In genomic region chr11:59754494-59754858, GRCh38 we compare ENCODE assay signal across 8 cellular contexts. TPM values are rescaled to one million over a fixed set of nuclear protein-coding genes. Genes with fewer than 3 reads are reported as not detected.
DNase-seq lines count a peak whose midpoint lies in the region; ATAC-seq and TF ChIP-seq lines count a peak whose summit lies in the region.

No MANE protein-coding gene starts in this region.

- peak; percentile 53 for DNase-seq in activated CD4-positive, alpha-beta T cell treated with anti-CD3 and anti-CD28 coated beads for 36 hours
- no peak for DNase-seq in activated CD4-positive, alpha-beta T cell treated with anti-CD3 and anti-CD28 coated beads, Interleukin-2, amount 50 U/mL, for 1 hour
- DNase-seq in SW480 (ENCODE audit: low spot score) (peak; percentile 36), colonic mucosa (peak; percentile 37), uterus (peak in 1 of 2 donors; percentile 21), AG08395 (ENCODE audit: low spot score) (no peak)

- H3K4me3 ChIP-seq in colonic mucosa, result peak overlapping the region; percentile 93
- peak overlapping the region; percentile 85 for H3K4me3 ChIP-seq in mesodermal cell (ENCODE audit: extremely low read depth, insufficient read depth, low read length, poor library complexity, severe bottlenecking)
- peak overlapping the region; percentile 56 to 90 for H3K4me3 ChIP-seq in uterus

- intact Hi-C loops in activated CD4-positive, alpha-beta T cell treated with anti-CD3 and anti-CD28 coated beads for 36 hours (cut with DNase I, micrococcal nuclease), result loop anchor here (1.0 to 10.0 kb wide), 11 partner anchors 22 to 498 kb away; partner anchors contain the start of genes PATL1 (in 2 of the 2) and MRPL16 (in 1 of the 2)
- intact Hi-C loops in colonic mucosa (cut with DNase I) (loop anchor here (2.0 kb wide), 1 partner anchor 48 kb away; no protein-coding TSS in a partner anchor), uterus (cut with DNase I; ENCODE audit: low total_unique reads) (loop anchor here (5.0 kb wide), 1 partner anchor 48 kb away; no protein-coding TSS in a partner anchor)

- CTCF ChIA-PET in activated CD4-positive, alpha-beta T cell treated with anti-CD3 and anti-CD28 coated beads for 36 hours (lab: Charles Lee), result interaction anchor here (0.6 to 6.4 kb wide), 18 partner anchors 10 to 320 kb away, joined by 3 to 73 read pairs (median 4); partner anchors contain the start of genes MRPL16 and PATL1

- H3K27ac ChIP-seq in colonic mucosa, result peak overlapping the region; percentile 98
- peak overlapping the region; percentile 94 for H3K27ac ChIP-seq in mesodermal cell (ENCODE audit: low read depth, low read length, severe bottlenecking)
- peak overlapping the region; percentile 97 to 98 for H3K27ac ChIP-seq in uterus

- no peak for TF ChIP-seq POLR2A in uterus (IDR thresholded peaks at IDR 0.05)

- POLR2A ChIA-PET in activated CD4-positive, alpha-beta T cell treated with anti-CD3 and anti-CD28 coated beads for 36 hours (lab: Charles Lee), result no interaction called here

- peaks cover 3% of the 10 kb centered on the region for H3K27me3 Mint-ChIP-seq in activated CD4-positive, alpha-beta T cell treated with anti-CD3 and anti-CD28 coated beads for 36 hours

- no peaks in the 10 kb centered on the region for H3K36me3 Mint-ChIP-seq in activated CD4-positive, alpha-beta T cell treated with anti-CD3 and anti-CD28 coated beads for 36 hours (ENCODE audit: low read depth)

- peak overlapping the region; percentile 84 for H3K4me3 Mint-ChIP-seq in activated CD4-positive, alpha-beta T cell treated with anti-CD3 and anti-CD28 coated beads for 36 hours

- peak overlapping the region; percentile 88 to 96 for H3K9ac ChIP-seq in colonic mucosa (ENCODE audit: low read depth in 2 of 2, low read length in 2 of 2)

- no peaks in the 10 kb centered on the region for H3K9me3 Mint-ChIP-seq in activated CD4-positive, alpha-beta T cell treated with anti-CD3 and anti-CD28 coated beads for 36 hours (ENCODE audit: low read depth)

- ATAC-seq in activated CD4-positive, alpha-beta T cell treated with anti-CD3 and anti-CD28 coated beads for 36 hours, result no peak
- ATAC-seq in HG03060 (IDR thresholded peaks at IDR 0.05; ENCODE audit: low read depth, unreplicated experiment), result peak; percentile 5

- H3K4me1 Mint-ChIP-seq in activated CD4-positive, alpha-beta T cell treated with anti-CD3 and anti-CD28 coated beads for 36 hours, result peaks cover 15% of the 10 kb centered on the region

- peak overlapping the region; percentile 45 for H3K27ac Mint-ChIP-seq in activated CD4-positive, alpha-beta T cell treated with anti-CD3 and anti-CD28 coated beads for 36 hours

- TF ChIP-seq CTCF in colonic mucosa (IDR thresholded peaks at IDR 0.05) (no peak), uterus (IDR thresholded peaks at IDR 0.05) (no peak)

- H3K36me3 ChIP-seq in colonic mucosa (no peaks in the 10 kb centered on the region), mesodermal cell (ENCODE audit: control insufficient read depth, insufficient read depth, low read length) (peaks cover 10% of the 10 kb centered on the region), uterus (no peaks in the 10 kb centered on the region)

- H3K9me3 ChIP-seq in colonic mucosa, result no peaks in the 10 kb centered on the region
- H3K9me3 ChIP-seq in mesodermal cell (ENCODE audit: control insufficient read depth, low read length), result no peaks in the 10 kb centered on the region
- H3K9me3 ChIP-seq in uterus, result no peaks in the 10 kb centered on the region

- 1 to 3% methylated on average over 13 to 20 of the region's 20 CpGs for WGBS in mesodermal cell (ENCODE audit: insufficient coverage in 2 of 2), 2 experiments

- H3K4me1 ChIP-seq in colonic mucosa (peaks cover 9% of the 10 kb centered on the region), mesodermal cell (ENCODE audit: control insufficient read depth, insufficient read depth, low read length, poor library complexity, severe bottlenecking) (peaks cover 4% of the 10 kb centered on the region), uterus (no peaks in the 10 kb centered on the region)

- H3K27me3 ChIP-seq in colonic mucosa (no peaks in the 10 kb centered on the region), uterus (no peaks in the 10 kb centered on the region)

RNA-seq across cellular contexts. Expression of gene STX3, which starts 0.7 kb away (rescaled TPM):
- 1 to 10 TPM; 5.1 to 5.4 TPM for total RNA-seq in activated CD4-positive, alpha-beta T cell treated with anti-CD3 and anti-CD28 coated beads for 36 hours
- total RNA-seq in colonic mucosa (10 to 100 TPM; 45.2 to 70.9 TPM), uterus (10 to 100 TPM in 3 of 4 donors, 1 to 10 TPM in 1; 8.9 to 36.6 (median 26.3) TPM)
- 75.1 TPM for polyA plus RNA-seq in mesodermal cell (2013, experiment 1 of 2)
- 71.1 TPM for polyA plus RNA-seq in mesodermal cell (2013, experiment 2 of 2)

RNA-seq across cellular contexts. Expression of gene OR10V1, which starts 40.8 kb away (rescaled TPM):
- total RNA-seq in activated CD4-positive, alpha-beta T cell treated with anti-CD3 and anti-CD28 coated beads for 36 hours, result not detected
- total RNA-seq in colonic mucosa (not detected), uterus (not detected)
- polyA plus RNA-seq in mesodermal cell (2013, experiment 1 of 2), result not detected
- polyA plus RNA-seq in mesodermal cell (2013, experiment 2 of 2), result not detected

RNA-seq across cellular contexts. Expression of gene MRPL16, which starts 56.1 kb away (rescaled TPM):
- 10 to 100 TPM; 77.9 to 82.6 TPM for total RNA-seq in activated CD4-positive, alpha-beta T cell treated with anti-CD3 and anti-CD28 coated beads for 36 hours
- total RNA-seq in colonic mucosa (10 to 100 TPM; 51.6 to 91.3 TPM), uterus (10 to 100 TPM; 14.3 to 64.4 (median 38.9) TPM)
- polyA plus RNA-seq in mesodermal cell (2013, experiment 1 of 2), result 55.4 TPM
- 53.2 TPM for polyA plus RNA-seq in mesodermal cell (2013, experiment 2 of 2)

Comparison
In these comparisons a context has a peak if more than half of its experiments do, and no peak if none do; other contexts are left out.
1. DNase-seq: peak in activated CD4-positive, alpha-beta T cell treated with anti-CD3 and anti-CD28 coated beads for 36 hours (single experiment), SW480 (single experiment) and colonic mucosa (single experiment); none in activated CD4-positive, alpha-beta T cell treated with anti-CD3 and anti-CD28 coated beads, Interleukin-2, amount 50 U/mL, for 1 hour (single experiment) and AG08395 (single experiment).
2. Peak in every context shown above with its lines, with median percentiles within 50 percentile points of each other: H3K27ac ChIP-seq and H3K4me3 ChIP-seq.